In genomic region chr14:24114536-24115450, GRCh38 we compare ENCODE assay signal across 8 cellular contexts. TPM values are rescaled to one million over a fixed set of nuclear protein-coding genes. Genes with fewer than 3 reads are reported as not detected.
DNase-seq lines count a peak whose midpoint lies in the region; ATAC-seq, FAIRE-seq and TF ChIP-seq lines count a peak whose summit lies in the region.

TSS of gene DCAF11 (plus strand) at chr14:24114777. CDS start at chr14:24115595, 818 bp downstream.
TSS of gene NRL (minus strand) at chr14:24114949. CDS start at chr14:24082848, 32,101 bp downstream.

- H3K36me3 ChIP-seq in adipocyte (ENCODE audit: control insufficient read depth, insufficient read depth, low read length, severe bottlenecking): peaks cover 28% of the 10 kb centered on the region
- peaks cover 26% of the 10 kb centered on the region for H3K36me3 ChIP-seq in cardiac muscle cell
- peaks cover 4 to 27% (median 22%) of the 10 kb centered on the region in 3 donors for H3K36me3 ChIP-seq in pancreas
- H3K36me3 ChIP-seq in tibial artery: peaks cover 25 to 34% (median 30%) of the 10 kb centered on the region in 3 donors

- H3K9me3 ChIP-seq in adipocyte (ENCODE audit: control insufficient read depth, low read length) (no peaks in the 10 kb centered on the region), cardiac muscle cell (ENCODE audit: low read depth) (no peaks in the 10 kb centered on the region), pancreas (no peaks in the 10 kb centered on the region), tibial artery (no peaks in the 10 kb centered on the region)

- H3K27ac ChIP-seq in cardiac muscle cell (peak within 1 kb of the TSS; percentile 92), pancreas (peak within 1 kb of the TSS; percentile 92 to 100 (median 98)), tibial artery (peak within 1 kb of the TSS; percentile 95 to 98)

- ATAC-seq in HG02798 (IDR thresholded peaks at IDR 0.05; ENCODE audit: poor library complexity, unreplicated experiment) (peak; percentile 84), pancreas (peak; percentile 85 to 92 (median 86))

- no peaks in the 10 kb centered on the region for H3K27me3 ChIP-seq in adipocyte (replicated peaks; ENCODE audit: control insufficient read depth, insufficient read depth, low read length)
- no peaks in the 10 kb centered on the region for H3K27me3 ChIP-seq in cardiac muscle cell
- H3K27me3 ChIP-seq in pancreas: no peaks in the 10 kb centered on the region
- no peaks in the 10 kb centered on the region for H3K27me3 ChIP-seq in tibial artery

- H3K4me1 ChIP-seq in adipocyte (ENCODE audit: control insufficient read depth, insufficient read depth, low read length) (peaks cover 15% of the 10 kb centered on the region), cardiac muscle cell (ENCODE audit: low read depth) (peaks cover 11% of the 10 kb centered on the region), pancreas (peaks cover 0 to 31% (median 10%) of the 10 kb centered on the region in 3 donors), tibial artery (peaks cover 0 to 26% (median 17%) of the 10 kb centered on the region in 4 donors)

- 0% methylated on average over 64 to 65 of the region's 65 CpGs for WGBS in pancreas, 2 donors

- intact Hi-C loops in pancreas (cut with DNase I): no loop called here
- intact Hi-C loops in tibial artery (cut with DNase I; ENCODE audit: low total_unique reads): no loop called here

- peak within 1 kb of the TSS; percentile 58 for H3K4me3 ChIP-seq in GM12875 (ENCODE audit: low read depth, low read length)
- H3K4me3 ChIP-seq in adipocyte (ENCODE audit: low read length): peak within 1 kb of the TSS; percentile 87
- H3K4me3 ChIP-seq in cardiac muscle cell: peak within 1 kb of the TSS; percentile 44
- H3K4me3 ChIP-seq in pancreas: peak within 1 kb of the TSS; percentile 44 to 74 (median 56)
- peak within 1 kb of the TSS; percentile 65 to 80 for H3K4me3 ChIP-seq in tibial artery

- TF ChIP-seq CTCF in GM12875 (IDR thresholded peaks at IDR 0.05; ENCODE audit: borderline replicate concordance, insufficient read depth, low read depth, low read length) (no peak), cardiac muscle cell (IDR thresholded peaks at IDR 0.05; ENCODE audit: low read depth, low read length) (no peak), pancreas (IDR thresholded peaks at IDR 0.05) (no peak), tibial artery (IDR thresholded peaks at IDR 0.05) (peak in 1 of 2 experiments; percentile 14)

- DNase-seq in NCI-H1417 treated with DMSO at 0.1 percent for 48 hours (lab: John Stamatoyannopoulos, UW): peak; percentile 99
- peak; percentile 100 for DNase-seq in SW 1271 (lab: John Stamatoyannopoulos, UW)
- DNase-seq in adipocyte (ENCODE audit: low read depth): peak; percentile 99
- DNase-seq in cardiac muscle cell (ENCODE audit: low read depth in 1 of 2, low spot score in 1 of 2): peak; percentile 99 to 100
- peak; percentile 97 to 99 (median 99) for DNase-seq in pancreas
- DNase-seq in tibial artery: peak; percentile 99

- FAIRE-seq in pancreas (lab: Jason Lieb, UNC): peak; percentile 95

- peak within 1 kb of the TSS; percentile 95 for H3K9ac ChIP-seq in adipocyte (ENCODE audit: low read length)

RNA-seq across cellular contexts. Expression of gene DCAF11, which starts in this region (rescaled TPM):
- total RNA-seq in cardiac muscle cell: 152 and 317 TPM in 2 replicates
- polyA plus RNA-seq in cardiac muscle cell: 110 and 165 TPM in 2 replicates
- total RNA-seq in pancreas: 10 to 100 TPM; 50.1 to 78.9 (median 60.3) TPM
- polyA plus RNA-seq in pancreas: 10 to 100 TPM; 34.2 to 41.6 TPM

RNA-seq across cellular contexts. Expression of gene NRL, which starts in this region (rescaled TPM):
- total RNA-seq in cardiac muscle cell (4.2 and 6.7 TPM in 2 replicates), pancreas (1 to 10 TPM in 3 of 6 donors, under 1 TPM in 3; 0.37 to 2.4 (median 1.1) TPM)
- polyA plus RNA-seq in cardiac muscle cell (4.8 and 5.1 TPM in 2 replicates), pancreas (1 to 10 TPM; 2.3 TPM)

Comparison
In these comparisons a context has a peak if more than half of its experiments do, and no peak if none do; other contexts are left out.
1. Peak in every context shown above with its lines: DNase-seq, ATAC-seq, H3K4me3 ChIP-seq and H3K27ac ChIP-seq.